9 cellular contexts compared by ENCODE assay signal in genomic region chr1:6127587-6128163, GRCh38. TPM values are rescaled to one million over a fixed set of nuclear protein-coding genes. Genes with fewer than 3 reads are reported as not detected.
DNase-seq lines count a peak whose midpoint lies in the region; ATAC-seq and TF ChIP-seq lines count a peak whose summit lies in the region.
"Had no signal": no experiment of that assay in that cellular context is flagged by ENCODE, and none has a peak within 500 bp of the region (broad histone marks: within the 10 kb centered on the region; RNA-seq: fewer than 3 reads in every experiment).

No MANE protein-coding gene starts in this region.

- no peak overlapping the region for H3K27ac ChIP-seq in endodermal cell (ENCODE audit: low read depth, low read length)
- H3K27ac ChIP-seq: neutrophil had no signal

- H3K27ac Mint-ChIP-seq in endodermal cell (no peak overlapping the region), natural killer cell (no peak overlapping the region)
- no peak overlapping the region for H3K27ac Mint-ChIP-seq in stimulated activated memory B cell treated with anti-CD40 and anti-IgM and Interleukin-4, amounts not matched to agents 10 μg/mL and 1 μg/mL and 100 μg/mL, for 72 hours

- H3K4me1 Mint-ChIP-seq in endodermal cell (no peaks in the 10 kb centered on the region), natural killer cell (peaks cover 6 to 11% of the 10 kb centered on the region in 2 donors)
- peaks cover 13% of the 10 kb centered on the region for H3K4me1 Mint-ChIP-seq in stimulated activated memory B cell treated with anti-CD40 and anti-IgM and Interleukin-4, amounts not matched to agents 10 μg/mL and 1 μg/mL and 100 μg/mL, for 72 hours

- no peaks in the 10 kb centered on the region for H3K9me3 ChIP-seq in endodermal cell (ENCODE audit: control insufficient read depth, low read length)
- H3K9me3 ChIP-seq: neutrophil had no signal

- H3K36me3 Mint-ChIP-seq in endodermal cell (ENCODE audit: low read depth) (no peaks in the 10 kb centered on the region), natural killer cell (no peaks in the 10 kb centered on the region)
- H3K36me3 Mint-ChIP-seq in stimulated activated memory B cell treated with anti-CD40 and anti-IgM and Interleukin-4, amounts not matched to agents 10 μg/mL and 1 μg/mL and 100 μg/mL, for 72 hours = peaks cover 4% of the 10 kb centered on the region

- H3K36me3 ChIP-seq in endodermal cell (ENCODE audit: control insufficient read depth, insufficient read depth, low read length) = no peaks in the 10 kb centered on the region
- H3K36me3 ChIP-seq: neutrophil had no signal

- H3K9me3 Mint-ChIP-seq in endodermal cell (peaks cover 6% of the 10 kb centered on the region), natural killer cell (no peaks in the 10 kb centered on the region)
- H3K9me3 Mint-ChIP-seq in stimulated activated memory B cell treated with anti-CD40 and anti-IgM and Interleukin-4, amounts not matched to agents 10 μg/mL and 1 μg/mL and 100 μg/mL, for 72 hours = peaks cover 8% of the 10 kb centered on the region

- no peak overlapping the region for H3K9ac ChIP-seq in endodermal cell (ENCODE audit: extremely low read depth, low read length, poor library complexity, severe bottlenecking)

- DNase-seq in COLO829 (ENCODE audit: low spot score) = peak; percentile 95
- DNase-seq in NCI-H187 (lab: John Stamatoyannopoulos, UW) = peak; percentile 65 to 87
- DNase-seq in activated CD8-positive, alpha-beta memory T cell treated with anti-CD3 and anti-CD28 coated beads for 1 hour (ENCODE audit: extremely low read depth in 1 of 2, low read depth in 1 of 2) = peak; percentile 23 to 45
- peak; percentile 97 for DNase-seq in endodermal cell
- peak; percentile 58 for DNase-seq in natural killer cell
- no peak for DNase-seq in SIG-M5 (lab: John Stamatoyannopoulos, UW)
- DNase-seq in NCI-H510A (lab: John Stamatoyannopoulos, UW) = no peak

- WGBS in endodermal cell (ENCODE audit: insufficient coverage in 1 of 2, insufficient read length in 1 of 2), 2 experiments = 60 to 70% methylated on average over 18 to 41 of the region's 41 CpGs

- intact Hi-C loops in natural killer cell (cut with micrococcal nuclease) = no loop called here

- H3K27me3 ChIP-seq in endodermal cell (ENCODE audit: control insufficient read depth, insufficient read depth, low read length, poor library complexity, severe bottlenecking) = no peaks in the 10 kb centered on the region

- H3K4me3 Mint-ChIP-seq in endodermal cell = no peak overlapping the region
- no peak overlapping the region for H3K4me3 Mint-ChIP-seq in natural killer cell
- no peak overlapping the region for H3K4me3 Mint-ChIP-seq in stimulated activated memory B cell treated with anti-CD40 and anti-IgM and Interleukin-4, amounts not matched to agents 10 μg/mL and 1 μg/mL and 100 μg/mL, for 72 hours

- no peaks in the 10 kb centered on the region for H3K4me1 ChIP-seq in endodermal cell (ENCODE audit: control insufficient read depth, insufficient read depth, low read length)

- H3K27me3 Mint-ChIP-seq in endodermal cell (ENCODE audit: insufficient read depth) (peaks cover 38% of the 10 kb centered on the region), natural killer cell (ENCODE audit: low read depth in 2 of 2) (peaks cover 0 to 5% of the 10 kb centered on the region in 2 donors)
- peaks cover 53% of the 10 kb centered on the region for H3K27me3 Mint-ChIP-seq in stimulated activated memory B cell treated with anti-CD40 and anti-IgM and Interleukin-4, amounts not matched to agents 10 μg/mL and 1 μg/mL and 100 μg/mL, for 72 hours

- peak; percentile 80 to 98 (median 98) for ATAC-seq in natural killer cell
- peak; percentile 67 for ATAC-seq in stimulated activated memory B cell treated with anti-CD40 and anti-IgM and Interleukin-4, amounts not matched to agents 10 μg/mL and 1 μg/mL and 100 μg/mL, for 72 hours

- TF ChIP-seq CTCF in endodermal cell (conservative IDR thresholded peaks at IDR 0.05) (no peak), natural killer cell (IDR thresholded peaks at IDR 0.05) (no peak)

- no peak overlapping the region for H3K4me3 ChIP-seq in endodermal cell (ENCODE audit: low read length)

RNA-seq across cellular contexts. Expression of gene CHD5, which starts 52.4 kb away (rescaled TPM):
- under 1 TPM; 0.40 to 0.69 TPM for total RNA-seq in endodermal cell
- polyA plus RNA-seq in endodermal cell (2013, experiment 1 of 2) = 0.36 TPM
- polyA plus RNA-seq in endodermal cell (2013, experiment 2 of 2) = 0.46 TPM
- 1 to 10 TPM in 1 of 3 donors, under 1 TPM in 2; 0.34 to 1.2 (median 0.73) TPM for total RNA-seq in natural killer cell

Comparison
In these comparisons a context has a peak if more than half of its experiments do, and no peak if none do; other contexts are left out.
1. DNase-seq: peak in COLO829 (single experiment), NCI-H187 (2 of 2), activated CD8-positive, alpha-beta memory T cell treated with anti-CD3 and anti-CD28 coated beads for 1 hour (2 of 2), endodermal cell (single experiment) and natural killer cell (single experiment); none in SIG-M5 (single experiment) and NCI-H510A (single experiment).